Comparison of ENCODE assay signal across 8 cellular contexts in genomic region chr1:26697441-26697977, GRCh38. TPM values are rescaled to one million over a fixed set of nuclear protein-coding genes. Genes with fewer than 3 reads are reported as not detected.
DNase-seq lines count a peak whose midpoint lies in the region; ATAC-seq and TF ChIP-seq lines count a peak whose summit lies in the region.

No MANE protein-coding gene starts in this region.

- CTCF ChIA-PET in mammary epithelial cell (lab: Charles Lee; ENCODE audit: low non-redundant PET) = interaction anchor here (1.0 kb wide), 1 partner anchor 91 kb away, joined by 4 read pairs; no protein-coding TSS in a partner anchor

- H2AFZ ChIP-seq in mammary epithelial cell (ENCODE audit: low read depth, low read length) = peak overlapping the region; percentile 28

- H3K4me3 ChIP-seq in BE2C (ENCODE audit: low read depth, low read length) = peak overlapping the region; percentile 74
- peak overlapping the region; percentile 73 for H3K4me3 ChIP-seq in HFF-Myc (replicated peaks; ENCODE audit: low read depth, low read length)
- H3K4me3 ChIP-seq in mammary epithelial cell (replicated peaks in 1 of 3; ENCODE audit: insufficient read depth in 1 of 3, low read depth in 2 of 3, low read length in 3 of 3) = peak overlapping the region; percentile 65 to 74 (median 69)
- H3K4me3 ChIP-seq in mucosa of rectum (ENCODE audit: low read length in 2 of 2) = peak overlapping the region; percentile 70 to 72

- DNase-seq in BE2C = peak; percentile 11
- DNase-seq in HFF-Myc (ENCODE audit: extremely low read depth, low read depth) = no peak
- DNase-seq in mammary epithelial cell = no peak
- DNase-seq in NCI-H69 (lab: John Stamatoyannopoulos, UW) = no peak
- no peak for DNase-seq in NCI-H2081 treated with DMSO at 0.1 percent for 48 hours (lab: John Stamatoyannopoulos, UW)
- DNase-seq in NCI-H82 treated with DMSO at 0.1 percent for 48 hours (lab: John Stamatoyannopoulos, UW; ENCODE audit: unreplicated experiment) = no peak

- no TSS peak for BruUV-seq in mammary epithelial cell (replicated peaks; lab: Mats Ljungman, UMichigan)

- TF ChIP-seq CTCF in BE2C (IDR thresholded peaks at IDR 0.05; ENCODE audit: low read depth, low read length) (no peak), HFF-Myc (IDR thresholded peaks at IDR 0.05; ENCODE audit: low read depth, low read length, missing control alignments) (no peak), mammary epithelial cell (conservative IDR thresholded peaks at IDR 0.05 in 1 of 2, IDR thresholded peaks at IDR 0.05 in 1 of 2; ENCODE audit: extremely low read depth in 1 of 2, insufficient read depth in 1 of 2, low read depth in 1 of 2, low read length in 2 of 2) (no peak)

- H3K36me3 ChIP-seq in BE2C = peaks cover 12% of the 10 kb centered on the region
- H3K36me3 ChIP-seq in mammary epithelial cell (ENCODE audit: insufficient read depth, low read length) = no peaks in the 10 kb centered on the region
- no peaks in the 10 kb centered on the region for H3K36me3 ChIP-seq in mucosa of rectum (ENCODE audit: control insufficient read depth in 2 of 2, insufficient read depth in 2 of 2, low read length in 2 of 2)

- H3K9ac ChIP-seq in mammary epithelial cell (ENCODE audit: insufficient read depth, low read length) (peak overlapping the region; percentile 71), mucosa of rectum (ENCODE audit: low read depth in 1 of 2, low read length in 2 of 2) (peak overlapping the region; percentile 71 to 85)

- H3K79me2 ChIP-seq in mammary epithelial cell (ENCODE audit: insufficient read depth, low read length) = peaks cover 66% of the 10 kb centered on the region

- peaks cover 9% of the 10 kb centered on the region for H4K20me1 ChIP-seq in mammary epithelial cell (ENCODE audit: insufficient read depth, low read length)

- 0% methylated on average over 3 of the region's 28 CpGs for WGBS in mammary epithelial cell (ENCODE audit: low coverage, missing lambda C conversion rate)

- H3K27ac ChIP-seq in mammary epithelial cell (ENCODE audit: insufficient read depth, low read depth, low read length) = peak overlapping the region; percentile 55
- peak overlapping the region; percentile 92 to 97 for H3K27ac ChIP-seq in mucosa of rectum (ENCODE audit: low read depth in 2 of 2, low read length in 2 of 2)

- dilution Hi-C loops in mammary epithelial cell (cut with HindIII; ENCODE audit: low sequenced_read_pairs) = no loop called here

- no peaks in the 10 kb centered on the region; the same call in 1 of the 2 replicates for H3K4me1 ChIP-seq in BE2C
- peaks cover 65% of the 10 kb centered on the region for H3K4me1 ChIP-seq in mammary epithelial cell (ENCODE audit: insufficient read depth, low read length)
- H3K4me1 ChIP-seq in mucosa of rectum (ENCODE audit: control insufficient read depth in 2 of 2, insufficient read depth in 2 of 2, low read length in 2 of 2) = peaks cover 40 to 58% of the 10 kb centered on the region in 2 donors

- H3K4me2 ChIP-seq in mammary epithelial cell (ENCODE audit: insufficient read depth, low read depth, low read length) = peak overlapping the region; percentile 89

- no peak for ATAC-seq in GM18907 (IDR thresholded peaks at IDR 0.05; ENCODE audit: unreplicated experiment)

- intact Hi-C loops in mammary epithelial cell (cut with micrococcal nuclease) = loop anchor here (5.0 kb wide), 1 partner anchor 165 kb away; the partner anchor contains the start of gene SFN

- in situ Hi-C loops in mammary epithelial cell (cut with MboI; ENCODE audit: low sequenced_read_pairs in 2 of 2) = no loop called here

- H3K27me3 ChIP-seq in BE2C = no peaks in the 10 kb centered on the region
- H3K27me3 ChIP-seq in mammary epithelial cell (ENCODE audit: insufficient read depth, low read length) = no peaks in the 10 kb centered on the region
- H3K27me3 ChIP-seq in mucosa of rectum (ENCODE audit: control insufficient read depth in 2 of 2, insufficient read depth in 2 of 2, low read length in 2 of 2) = no peaks in the 10 kb centered on the region

- H3K9me3 ChIP-seq in BE2C (no peaks in the 10 kb centered on the region), mammary epithelial cell (replicated peaks; ENCODE audit: insufficient read depth, low read length) (no peaks in the 10 kb centered on the region), mucosa of rectum (ENCODE audit: control insufficient read depth in 2 of 2, low read length in 2 of 2) (no peaks in the 10 kb centered on the region)

RNA-seq across cellular contexts. Expression of gene ARID1A, which starts 1.7 kb away (rescaled TPM):
- 90.2 TPM for polyA plus RNA-seq in BE2C (2012; ENCODE audit: insufficient read depth, insufficient read length, low read depth)
- 10 to 100 TPM; 29.7 to 50.4 TPM for total RNA-seq in mammary epithelial cell
- 16.1 TPM for polyA plus RNA-seq in mammary epithelial cell
- polyA minus RNA-seq in mammary epithelial cell = 76.0 TPM
